2 cellular contexts compared by ENCODE assay signal in genomic region chr6:153001767-153002612, GRCh38.
A peak's percentile ranks its signal among the peaks of the same experiment; 100 is the strongest.
TF ChIP-seq lines count a peak whose summit lies in the region.

No MANE protein-coding gene starts in this region.

TF ChIP-seq in HEK293, 187 proteins besides CTCF, POLR2A, EP300 and RAD21:
- TF ChIP-seq BCL11A (tag by site-specific recombination; IDR thresholded peaks at IDR 0.05; ENCODE audit: low read depth) (no peak), ZBTB17 (tag by site-specific recombination; IDR thresholded peaks at IDR 0.05) (peak; percentile 27; the same call in 1 of the 2 replicates), ZNF112 (tag by site-specific recombination; IDR thresholded peaks at IDR 0.05) (no peak), ZNF629 (tag by site-specific recombination; IDR thresholded peaks at IDR 0.05) (peak; percentile 63), HOXA7 (CRISPR knock-in tag; IDR thresholded peaks at IDR 0.05; ENCODE audit: borderline replicate concordance) (no peak), ZNF280D (tag by site-specific recombination; IDR thresholded peaks at IDR 0.05) (no peak), ZNF404 (tag by site-specific recombination; IDR thresholded peaks at IDR 0.05) (no peak), KLF9 (tag by site-specific recombination; IDR thresholded peaks at IDR 0.05; ENCODE audit: low read depth) (no peak), ZNF560 (tag by site-specific recombination; IDR thresholded peaks at IDR 0.05; ENCODE audit: borderline replicate concordance) (no peak)
- TF ChIP-seq, protein P1, sequence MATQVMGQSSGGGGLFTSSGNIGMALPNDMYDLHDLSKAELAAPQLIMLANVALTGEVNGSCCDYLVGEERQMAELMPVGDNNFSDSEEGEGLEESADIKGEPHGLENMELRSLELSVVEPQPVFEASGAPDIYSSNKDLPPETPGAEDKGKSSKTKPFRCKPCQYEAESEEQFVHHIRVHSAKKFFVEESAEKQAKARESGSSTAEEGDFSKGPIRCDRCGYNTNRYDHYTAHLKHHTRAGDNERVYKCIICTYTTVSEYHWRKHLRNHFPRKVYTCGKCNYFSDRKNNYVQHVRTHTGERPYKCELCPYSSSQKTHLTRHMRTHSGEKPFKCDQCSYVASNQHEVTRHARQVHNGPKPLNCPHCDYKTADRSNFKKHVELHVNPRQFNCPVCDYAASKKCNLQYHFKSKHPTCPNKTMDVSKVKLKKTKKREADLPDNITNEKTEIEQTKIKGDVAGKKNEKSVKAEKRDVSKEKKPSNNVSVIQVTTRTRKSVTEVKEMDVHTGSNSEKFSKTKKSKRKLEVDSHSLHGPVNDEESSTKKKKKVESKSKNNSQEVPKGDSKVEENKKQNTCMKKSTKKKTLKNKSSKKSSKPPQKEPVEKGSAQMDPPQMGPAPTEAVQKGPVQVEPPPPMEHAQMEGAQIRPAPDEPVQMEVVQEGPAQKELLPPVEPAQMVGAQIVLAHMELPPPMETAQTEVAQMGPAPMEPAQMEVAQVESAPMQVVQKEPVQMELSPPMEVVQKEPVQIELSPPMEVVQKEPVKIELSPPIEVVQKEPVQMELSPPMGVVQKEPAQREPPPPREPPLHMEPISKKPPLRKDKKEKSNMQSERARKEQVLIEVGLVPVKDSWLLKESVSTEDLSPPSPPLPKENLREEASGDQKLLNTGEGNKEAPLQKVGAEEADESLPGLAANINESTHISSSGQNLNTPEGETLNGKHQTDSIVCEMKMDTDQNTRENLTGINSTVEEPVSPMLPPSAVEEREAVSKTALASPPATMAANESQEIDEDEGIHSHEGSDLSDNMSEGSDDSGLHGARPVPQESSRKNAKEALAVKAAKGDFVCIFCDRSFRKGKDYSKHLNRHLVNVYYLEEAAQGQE (tag by site-specific recombination; IDR thresholded peaks at IDR 0.05) = no peak
- TF ChIP-seq, protein P2, sequence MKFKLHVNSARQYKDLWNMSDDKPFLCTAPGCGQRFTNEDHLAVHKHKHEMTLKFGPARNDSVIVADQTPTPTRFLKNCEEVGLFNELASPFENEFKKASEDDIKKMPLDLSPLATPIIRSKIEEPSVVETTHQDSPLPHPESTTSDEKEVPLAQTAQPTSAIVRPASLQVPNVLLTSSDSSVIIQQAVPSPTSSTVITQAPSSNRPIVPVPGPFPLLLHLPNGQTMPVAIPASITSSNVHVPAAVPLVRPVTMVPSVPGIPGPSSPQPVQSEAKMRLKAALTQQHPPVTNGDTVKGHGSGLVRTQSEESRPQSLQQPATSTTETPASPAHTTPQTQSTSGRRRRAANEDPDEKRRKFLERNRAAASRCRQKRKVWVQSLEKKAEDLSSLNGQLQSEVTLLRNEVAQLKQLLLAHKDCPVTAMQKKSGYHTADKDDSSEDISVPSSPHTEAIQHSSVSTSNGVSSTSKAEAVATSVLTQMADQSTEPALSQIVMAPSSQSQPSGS (tag by site-specific recombination; IDR thresholded peaks at IDR 0.05; ENCODE audit: low read depth) = peak; percentile 94
TF ChIP-seq in HEK293: peak in this region for 3.

TF ChIP-seq in GM12878, 131 proteins besides CTCF, POLR2A, EP300 and RAD21 (continued from another document):
- TF ChIP-seq NKRF (conservative IDR thresholded peaks at IDR 0.05) = 0 out of 2 replicates have a peak, but pooled peaks have one; percentile 29
- 0 out of 2 replicates have a peak, but pooled peaks have one; percentile 20 for TF ChIP-seq SMARCA5 (IDR thresholded peaks at IDR 0.05)
- TF ChIP-seq CREB1 (IDR thresholded peaks at IDR 0.05; ENCODE audit: low read depth) = 0 out of 2 replicates have a peak, but pooled peaks have one; percentile 8
- TF ChIP-seq, protein P2 (IDR thresholded peaks at IDR 0.05; ENCODE audit: low read length) = 0 out of 2 replicates have a peak, but pooled peaks have one; percentile 32
- TF ChIP-seq CUX1 (IDR thresholded peaks at IDR 0.05; ENCODE audit: insufficient replicate concordance, low read depth, low read length) = no peak
- 0 out of 2 replicates have a peak, but pooled peaks have one; percentile 27 for TF ChIP-seq PML (IDR thresholded peaks at IDR 0.05; ENCODE audit: low read length)
- TF ChIP-seq RUNX3 (IDR thresholded peaks at IDR 0.05; ENCODE audit: low read length) = no peak
- TF ChIP-seq, protein P3, sequence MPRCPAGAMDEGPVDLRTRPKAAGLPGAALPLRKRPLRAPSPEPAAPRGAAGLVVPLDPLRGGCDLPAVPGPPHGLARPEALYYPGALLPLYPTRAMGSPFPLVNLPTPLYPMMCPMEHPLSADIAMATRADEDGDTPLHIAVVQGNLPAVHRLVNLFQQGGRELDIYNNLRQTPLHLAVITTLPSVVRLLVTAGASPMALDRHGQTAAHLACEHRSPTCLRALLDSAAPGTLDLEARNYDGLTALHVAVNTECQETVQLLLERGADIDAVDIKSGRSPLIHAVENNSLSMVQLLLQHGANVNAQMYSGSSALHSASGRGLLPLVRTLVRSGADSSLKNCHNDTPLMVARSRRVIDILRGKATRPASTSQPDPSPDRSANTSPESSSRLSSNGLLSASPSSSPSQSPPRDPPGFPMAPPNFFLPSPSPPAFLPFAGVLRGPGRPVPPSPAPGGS (IDR thresholded peaks at IDR 0.05; ENCODE audit: borderline replicate concordance, insufficient read depth, low read depth, low read length, poor library complexity, severe bottlenecking) = no peak
- 0 out of 2 replicates have a peak, but pooled peaks have one; percentile 9 for TF ChIP-seq YY1 (IDR thresholded peaks at IDR 0.05; ENCODE audit: low read depth, low read length)
- no peak for TF ChIP-seq RAD51 (IDR thresholded peaks at IDR 0.05)
- no peak for TF ChIP-seq CHD2 (IDR thresholded peaks at IDR 0.05; ENCODE audit: borderline replicate concordance, low read depth, low read length)
TF ChIP-seq in GM12878: peak in this region for 7.
